Comparison of ENCODE assay signal across 8 cellular contexts in genomic region chr22:20155330-20156041, GRCh38. TPM values are rescaled to one million over a fixed set of nuclear protein-coding genes. Genes with fewer than 3 reads are reported as not detected.
DNase-seq lines count a peak whose midpoint lies in the region; ATAC-seq and TF ChIP-seq lines count a peak whose summit lies in the region.

No MANE protein-coding gene starts in this region.

- peak overlapping the region; percentile 66 for H3K4me3 Mint-ChIP-seq in neural crest cell
- H3K4me3 Mint-ChIP-seq in nephron progenitor cell = no peak overlapping the region

- DNase-seq in GM04503 (ENCODE audit: low read depth) = peak; percentile 35
- DNase-seq in NCI-H2227 (lab: John Stamatoyannopoulos, UW; ENCODE audit: unreplicated experiment) = peak; percentile 89
- peak; percentile 83 for DNase-seq in cerebellar cortex (ENCODE audit: low spot score)
- DNase-seq in neural crest cell (ENCODE audit: low read depth, low spot score) = peak; percentile 69
- no peak for DNase-seq in nephron progenitor cell
- DNase-seq in foreskin keratinocyte = no peak
- no peak for DNase-seq in hepatocyte (ENCODE audit: low spot score)

- H3K27me3 ChIP-seq in foreskin keratinocyte = no peaks in the 10 kb centered on the region
- H3K27me3 ChIP-seq in hepatocyte = no peaks in the 10 kb centered on the region

- H3K4me1 ChIP-seq in foreskin keratinocyte (no peaks in the 10 kb centered on the region), hepatocyte (ENCODE audit: insufficient read depth) (no peaks in the 10 kb centered on the region)

- no peaks in the 10 kb centered on the region for H3K9me3 ChIP-seq in hepatocyte (ENCODE audit: low read depth)

- H3K4me1 Mint-ChIP-seq in neural crest cell = peaks cover 28% of the 10 kb centered on the region
- peaks cover 26% of the 10 kb centered on the region for H3K4me1 Mint-ChIP-seq in nephron progenitor cell

- 89% methylated on average over 20 of the region's 30 CpGs for WGBS in hepatocyte (ENCODE audit: low lambda C conversion rate, missing lambda C conversion rate)

- TF ChIP-seq CTCF in neural crest cell (conservative IDR thresholded peaks at IDR 0.05) = no peak
- no peak for TF ChIP-seq CTCF in nephron progenitor cell (IDR thresholded peaks at IDR 0.05)
- no peak for TF ChIP-seq CTCF in foreskin keratinocyte (conservative IDR thresholded peaks at IDR 0.05)
- TF ChIP-seq CTCF in hepatocyte (IDR thresholded peaks at IDR 0.05; ENCODE audit: poor library complexity) = no peak

- no peaks in the 10 kb centered on the region for H3K9me2 ChIP-seq in hepatocyte (replicated peaks; ENCODE audit: insufficient read depth)

- H3K79me2 ChIP-seq in hepatocyte = no peaks in the 10 kb centered on the region

- H3K9me3 Mint-ChIP-seq in neural crest cell (no peaks in the 10 kb centered on the region), nephron progenitor cell (no peaks in the 10 kb centered on the region)

- peak overlapping the region; percentile 84 for H3K27ac Mint-ChIP-seq in neural crest cell (ENCODE audit: unreplicated experiment)
- H3K27ac Mint-ChIP-seq in nephron progenitor cell = no peak overlapping the region

- ATAC-seq in HG03342 (IDR thresholded peaks at IDR 0.05; ENCODE audit: unreplicated experiment) (no peak), foreskin keratinocyte (no peak)

- H3K36me3 Mint-ChIP-seq in neural crest cell (ENCODE audit: low read depth) (no peaks in the 10 kb centered on the region), nephron progenitor cell (ENCODE audit: low read depth) (no peaks in the 10 kb centered on the region)

- H3K27me3 Mint-ChIP-seq in neural crest cell (ENCODE audit: low read depth) (no peaks in the 10 kb centered on the region), nephron progenitor cell (ENCODE audit: low read depth, poor library complexity) (peaks cover 13% of the 10 kb centered on the region)

- no peaks in the 10 kb centered on the region for H3K36me3 ChIP-seq in hepatocyte (replicated peaks; ENCODE audit: insufficient read depth, low read depth)

- H4K20me1 ChIP-seq in hepatocyte (ENCODE audit: insufficient read depth, poor library complexity, severe bottlenecking) = no peaks in the 10 kb centered on the region

- H2AFZ ChIP-seq in hepatocyte = no peak overlapping the region

- no peak overlapping the region for H3K4me3 ChIP-seq in hepatocyte

- no peak overlapping the region for H3K27ac ChIP-seq in foreskin keratinocyte
- no peak overlapping the region for H3K27ac ChIP-seq in hepatocyte

- no peak overlapping the region for H3K4me2 ChIP-seq in hepatocyte

RNA-seq across cellular contexts. Expression of gene CCDC188, which starts 4.6 kb away (rescaled TPM):
- total RNA-seq in neural crest cell (8.2 and 8.6 TPM in 2 replicates), foreskin keratinocyte (not detected in 2 replicates), hepatocyte (not detected in 2 replicates)
- polyA plus RNA-seq in foreskin keratinocyte (not detected in 2 replicates), hepatocyte (not detected in 2 replicates)

RNA-seq across cellular contexts. Expression of gene ZDHHC8, which starts 23.9 kb away (rescaled TPM):
- total RNA-seq in neural crest cell (82.1 and 98.9 TPM in 2 replicates), foreskin keratinocyte (23.1 and 28.9 TPM in 2 replicates), hepatocyte (4.5 and 9.6 TPM in 2 replicates)
- polyA plus RNA-seq in foreskin keratinocyte (34.4 and 41.0 TPM in 2 replicates), hepatocyte (65.1 and 72.7 TPM in 2 replicates)

RNA-seq across cellular contexts. Expression of gene TRMT2A, which starts 38.5 kb away (rescaled TPM):
- 75.1 and 77.7 TPM in 2 replicates for total RNA-seq in neural crest cell
- 41.2 and 49.5 TPM in 2 replicates for total RNA-seq in foreskin keratinocyte
- 43.7 and 48.2 TPM in 2 replicates for polyA plus RNA-seq in foreskin keratinocyte
- 34.4 and 50.2 TPM in 2 replicates for total RNA-seq in hepatocyte
- 65.1 and 78.7 TPM in 2 replicates for polyA plus RNA-seq in hepatocyte

RNA-seq across cellular contexts. Expression of gene RANBP1, which starts 39.6 kb away (rescaled TPM):
- total RNA-seq in neural crest cell (469 and 489 TPM in 2 replicates), foreskin keratinocyte (319 and 387 TPM in 2 replicates), hepatocyte (223 and 227 TPM in 2 replicates)
- polyA plus RNA-seq in foreskin keratinocyte (374 and 452 TPM in 2 replicates), hepatocyte (189 and 192 TPM in 2 replicates)

Comparison
In these comparisons a context has a peak if more than half of its experiments do, and no peak if none do; other contexts are left out.
1. DNase-seq: peak in GM04503 (single experiment), NCI-H2227 (single experiment), cerebellar cortex (single experiment) and neural crest cell (single experiment); none in nephron progenitor cell (single experiment), foreskin keratinocyte (0 of 2) and hepatocyte (single experiment).